Comparison of ENCODE assay signal across 20 cellular contexts in genomic region chr10:108404155-108404554, GRCh38.
DNase-seq lines count a peak whose midpoint lies in the region; ATAC-seq, FAIRE-seq and TF ChIP-seq lines count a peak whose summit lies in the region.
"Had no signal": no experiment of that assay in that cellular context is flagged by ENCODE, and none has a peak within 500 bp of the region (broad histone marks: within the 10 kb centered on the region; RNA-seq: fewer than 3 reads in every experiment).

No MANE protein-coding gene starts in this region.

- TF ChIP-seq POLR2A in A549 (IDR thresholded peaks at IDR 0.05; ENCODE audit: low read length) (no peak), H1 (IDR thresholded peaks at IDR 0.05; ENCODE audit: control extremely low read depth in 1 of 2, low read depth in 2 of 2, low read length in 2 of 2) (no peak)

- H4K5ac ChIP-seq in H1 (ENCODE audit: insufficient read length, low read depth, low read length): no peak overlapping the region

- H3K9me3 ChIP-seq in A549: no peaks in the 10 kb centered on the region; the same call in 2 of the 3 replicates
- H3K9me3 ChIP-seq in H1 (ENCODE audit: insufficient read depth in 2 of 2, low read depth in 1 of 2, low read length in 1 of 2): no peaks in the 10 kb centered on the region
- H3K9me3 ChIP-seq: BLaER1 treated with 17β-estradiol and CSF1 and Interleukin-3, amounts not matched to agents 10 nM and 100 nM had no signal

- no peak overlapping the region for H2BK15ac ChIP-seq in H1 (ENCODE audit: low read length)

- DNase-seq in A549 (ENCODE audit: low read depth in 1 of 2, low spot score in 1 of 2) (no peak), HCEC 1CT (peak; percentile 36), OCI-M1 (lab: John Stamatoyannopoulos, UW) (peak; percentile 31), H1 (ENCODE audit: low read depth in 1 of 2, low spot score in 2 of 2) (no peak), HK-2 (ENCODE audit: unreplicated experiment) (no peak), superior temporal gyrus (ENCODE audit: extremely low spot score) (no peak)
- DNase-seq: CD4-positive, alpha-beta T cell; CD8-positive, alpha-beta memory T cell; DMS 273 treated with DMSO at 0.1 percent for 48 hours; DMS79; EL; GDM1; GOT3; H7 had no signal

- no peaks in the 10 kb centered on the region for H3K79me2 ChIP-seq in H1 (ENCODE audit: control insufficient read depth in 1 of 2, insufficient read depth in 2 of 2, low read length in 2 of 2)

- H3K9ac ChIP-seq in H1 (replicated peaks in 1 of 4; ENCODE audit: extremely low read depth in 1 of 4, low read depth in 3 of 4, low read length in 3 of 4): no peak overlapping the region
- H3K9ac ChIP-seq: BLaER1 treated with 17β-estradiol and CSF1 and Interleukin-3, amounts not matched to agents 10 nM and 100 nM had no signal

- no peak overlapping the region for H2BK120ac ChIP-seq in H1 (replicated peaks; ENCODE audit: low read depth, low read length)

- H3K27ac ChIP-seq in A549 (no peak overlapping the region), H1 (ENCODE audit: low read depth, low read length) (no peak overlapping the region)
- H3K27ac ChIP-seq: BLaER1 treated with 17β-estradiol and CSF1 and Interleukin-3, amounts not matched to agents 10 nM and 100 nM had no signal

- no peak overlapping the region for H2BK5ac ChIP-seq in H1 (ENCODE audit: low read depth, low read length)

- no peak overlapping the region for H3K18ac ChIP-seq in H1 (ENCODE audit: extremely low read depth, low read length)

- no peak overlapping the region for H2AK5ac ChIP-seq in H1 (ENCODE audit: low read depth, low read length)

- no peaks in the 10 kb centered on the region for H3K36me3 ChIP-seq in H1 (ENCODE audit: control insufficient read depth in 2 of 4, insufficient read depth in 4 of 4, low read length in 3 of 4)
- H3K36me3 ChIP-seq: BLaER1 treated with 17β-estradiol and CSF1 and Interleukin-3, amounts not matched to agents 10 nM and 100 nM had no signal

- no peak overlapping the region for H4K8ac ChIP-seq in H1 (ENCODE audit: extremely low read depth, insufficient read depth, low read length)

- H2BK20ac ChIP-seq in H1 (ENCODE audit: low read length): no peak overlapping the region

- H3K79me1 ChIP-seq in H1 (ENCODE audit: low read depth, low read length): no peaks in the 10 kb centered on the region

- ATAC-seq in A549 (no peak), GM18861 (IDR thresholded peaks at IDR 0.05; ENCODE audit: unreplicated experiment) (no peak), GM19324 (IDR thresholded peaks at IDR 0.05; ENCODE audit: low FRiP score, unreplicated experiment) (no peak)
- ATAC-seq: GM12878, HCT116 had no signal

- FAIRE-seq in A549 (lab: Jason Lieb, UNC) (no peak), H1 (lab: Jason Lieb, UNC) (no peak)
- FAIRE-seq: D721Med, GM12878 had no signal

- H3K14ac ChIP-seq in H1 (ENCODE audit: insufficient read length): no peak overlapping the region

- no peaks in the 10 kb centered on the region for H3K23me2 ChIP-seq in H1 (ENCODE audit: low read depth, low read length)

- CTCF ChIA-PET in A549 (lab: Yijun Ruan, JAX) (interaction anchor here (0.6 kb wide), 1 partner anchor 9 kb away, joined by 3 read pairs; no protein-coding TSS in a partner anchor), H1 (lab: Charles Lee; ENCODE audit: partially characterized antibody) (interaction anchor here (0.6 to 0.7 kb wide), 2 partner anchors 26 to 993 kb away, joined by 3 read pairs; no protein-coding TSS in a partner anchor)

- H3K56ac ChIP-seq in H1 (replicated peaks; ENCODE audit: insufficient read length, low read depth, low read length): no peak overlapping the region

- TF ChIP-seq EP300 in A549 (IDR thresholded peaks at IDR 0.05) (no peak), H1 (IDR thresholded peaks at IDR 0.05; ENCODE audit: borderline replicate concordance in 1 of 2, low read depth in 2 of 2, low read length in 2 of 2) (no peak)

- H4K91ac ChIP-seq in H1 (replicated peaks; ENCODE audit: insufficient read length, low read length): no peak overlapping the region

- H2AFZ ChIP-seq in H1 (ENCODE audit: low read length): peak overlapping the region; percentile 3; the same call in 1 of the 2 replicates

- TF ChIP-seq CTCF in A549 (IDR thresholded peaks at IDR 0.05): no peak
- no peak for TF ChIP-seq CTCF in H1 (IDR thresholded peaks at IDR 0.05; ENCODE audit: control extremely low read depth in 1 of 3, insufficient read depth in 1 of 3, low read depth in 1 of 3, low read length in 3 of 3)

- 79% methylated on average over 1 of the region's 1 CpG for WGBS in A549 (ENCODE audit: missing lambda C conversion rate)
- 90% methylated on average over 1 of the region's 1 CpG; no CpG with 5 or more reads in 1 of the 2 experiments for WGBS in H1 (ENCODE audit: extremely low coverage in 1 of 2, insufficient coverage in 1 of 2, insufficient read length in 1 of 2, insufficient replicate concordance in 2 of 2, low coverage in 1 of 2, low lambda C conversion rate in 2 of 2, missing lambda C conversion rate in 1 of 2), 2 experiments

- no peaks in the 10 kb centered on the region for H3K27me3 ChIP-seq in H1 (replicated peaks in 1 of 4; ENCODE audit: control insufficient read depth in 3 of 4, extremely low read depth in 1 of 4, insufficient read depth in 3 of 4, low read length in 3 of 4)
- H3K27me3 ChIP-seq: BLaER1 treated with 17β-estradiol and CSF1 and Interleukin-3, amounts not matched to agents 10 nM and 100 nM had no signal

- H3K4me1 ChIP-seq in A549 (no peaks in the 10 kb centered on the region), H1 (replicated peaks in 1 of 4; ENCODE audit: control insufficient read depth in 3 of 4, insufficient read depth in 4 of 4, low read length in 3 of 4) (no peaks in the 10 kb centered on the region)
- H3K4me1 ChIP-seq: BLaER1 treated with 17β-estradiol and CSF1 and Interleukin-3, amounts not matched to agents 10 nM and 100 nM had no signal

- no peak overlapping the region for H2BK12ac ChIP-seq in H1 (ENCODE audit: low read depth, low read length)

- no peaks in the 10 kb centered on the region for H4K20me1 ChIP-seq in H1 (replicated peaks in 1 of 2; ENCODE audit: control insufficient read depth in 1 of 2, insufficient read depth in 2 of 2, low read length in 2 of 2)
- H4K20me1 ChIP-seq: BLaER1 treated with 17β-estradiol and CSF1 and Interleukin-3, amounts not matched to agents 10 nM and 100 nM had no signal

- H3K4ac ChIP-seq in H1 (replicated peaks; ENCODE audit: insufficient read length, low read depth, low read length): no peak overlapping the region

- H3K4me2 ChIP-seq in A549 (no peak overlapping the region), H1 (ENCODE audit: insufficient read depth in 1 of 2, low read depth in 2 of 2, low read length in 2 of 2) (no peak overlapping the region)
- H3K4me2 ChIP-seq: BLaER1 treated with 17β-estradiol and CSF1 and Interleukin-3, amounts not matched to agents 10 nM and 100 nM had no signal

- POLR2A ChIA-PET in A549 (lab: Yijun Ruan, JAX) (no interaction called here), H1 (lab: Charles Lee; ENCODE audit: partially characterized antibody) (no interaction called here)

- H3K23ac ChIP-seq in H1 (ENCODE audit: insufficient read length): no peak overlapping the region

- H3K4me3 ChIP-seq in A549: no peak overlapping the region
- H3K4me3 ChIP-seq in H1 (ENCODE audit: extremely low read depth in 1 of 4, insufficient read depth in 2 of 4, low read depth in 3 of 4, low read length in 4 of 4): no peak overlapping the region
- H3K4me3 ChIP-seq: BLaER1 treated with 17β-estradiol and CSF1 and Interleukin-3, amounts not matched to agents 10 nM and 100 nM; GM12878 had no signal

- TF ChIP-seq RAD21 in A549 (conservative IDR thresholded peaks at IDR 0.05 in 1 of 2, IDR thresholded peaks at IDR 0.05 in 1 of 2) (no peak), H1 (IDR thresholded peaks at IDR 0.05 in 1 of 2, conservative IDR thresholded peaks at IDR 0.05 in 1 of 2; ENCODE audit: low read depth in 2 of 2, low read length in 2 of 2) (no peak)

TF ChIP-seq in A549, 52 proteins besides CTCF, POLR2A, EP300 and RAD21:
- TF ChIP-seq FOSL2 (IDR thresholded peaks at IDR 0.05): no peak
- TF ChIP-seq FOSL2 (CRISPR knock-in tag; IDR thresholded peaks at IDR 0.05): no peak
- peak; percentile 63; a peak in 3 of 4 replicates for TF ChIP-seq CEBPB (IDR thresholded peaks at IDR 0.05)
TF ChIP-seq in A549: peak in this region for 1.

TF ChIP-seq in H1, 55 proteins besides CTCF, POLR2A, EP300 and RAD21:
- TF ChIP-seq EGR1 (IDR thresholded peaks at IDR 0.05; ENCODE audit: borderline replicate concordance, low read depth, low read length): no peak
- peak; percentile 95 for TF ChIP-seq CEBPB (IDR thresholded peaks at IDR 0.05; ENCODE audit: low read depth, low read length)
- no peak for TF ChIP-seq USF2 (IDR thresholded peaks at IDR 0.05; ENCODE audit: low read length)
TF ChIP-seq in H1: peak in this region for 1.

Comparison
In these comparisons a context has a peak if more than half of its experiments do, and no peak if none do; other contexts are left out.
1. DNase-seq: peak in HCEC 1CT (single experiment) and OCI-M1 (single experiment); none in A549 (0 of 2), H1 (0 of 2), HK-2 (single experiment) and superior temporal gyrus (single experiment).
2. Of the 18 proteins assayed by ChIP-seq in both H1 and A549: peak only in H1: none; only in A549: none; in both: CEBPB; in neither: 17.